In genomic region chr5:41870621-41871048, GRCh38 we compare ENCODE assay signal across 7 cellular contexts. TPM values are rescaled to one million over a fixed set of nuclear protein-coding genes. Genes with fewer than 3 reads are reported as not detected.
DNase-seq lines count a peak whose midpoint lies in the region; ATAC-seq and TF ChIP-seq lines count a peak whose summit lies in the region.

No MANE protein-coding gene starts in this region.

- H3K4me3 ChIP-seq in iPS-18a (ENCODE audit: low read length) = peak overlapping the region; percentile 93

- no peak for DNase-seq in HEK293T (ENCODE audit: extremely low spot score)
- no peak for DNase-seq in stimulated activated naive CD8-positive, alpha-beta T cell treated with anti-CD3 and anti-CD28 coated beads, Interleukin-15, amount 100 ng/mL, for 72 hours
- DNase-seq in germinal center (ENCODE audit: low spot score) = no peak
- DNase-seq in NAMALWA (ENCODE audit: low spot score) = no peak

- peak overlapping the region; percentile 82 for H3K27ac Mint-ChIP-seq in activated T-helper 17 cell treated with anti-CD3 and anti-CD28 coated beads, Interleukin-2, amount 50 U/mL, for 72 hours
- H3K27ac Mint-ChIP-seq in stimulated activated naive CD8-positive, alpha-beta T cell treated with anti-CD3 and anti-CD28 coated beads, Interleukin-15, amount 100 ng/mL, for 72 hours = peak overlapping the region; percentile 88 to 96

- H3K4me3 Mint-ChIP-seq in activated T-helper 17 cell treated with anti-CD3 and anti-CD28 coated beads, Interleukin-2, amount 50 U/mL, for 72 hours = peak overlapping the region; percentile 86
- peak overlapping the region; percentile 84 to 86 for H3K4me3 Mint-ChIP-seq in stimulated activated naive CD8-positive, alpha-beta T cell treated with anti-CD3 and anti-CD28 coated beads, Interleukin-15, amount 100 ng/mL, for 72 hours

- H3K27me3 ChIP-seq in iPS-18a (ENCODE audit: control insufficient read depth, insufficient read depth, low read length) = peaks cover 30% of the 10 kb centered on the region

- H3K27me3 Mint-ChIP-seq in activated T-helper 17 cell treated with anti-CD3 and anti-CD28 coated beads, Interleukin-2, amount 50 U/mL, for 72 hours = no peaks in the 10 kb centered on the region
- H3K27me3 Mint-ChIP-seq in stimulated activated naive CD8-positive, alpha-beta T cell treated with anti-CD3 and anti-CD28 coated beads, Interleukin-15, amount 100 ng/mL, for 72 hours = no peaks in the 10 kb centered on the region

- peaks cover 15% of the 10 kb centered on the region for H3K4me1 Mint-ChIP-seq in activated T-helper 17 cell treated with anti-CD3 and anti-CD28 coated beads, Interleukin-2, amount 50 U/mL, for 72 hours
- H3K4me1 Mint-ChIP-seq in stimulated activated naive CD8-positive, alpha-beta T cell treated with anti-CD3 and anti-CD28 coated beads, Interleukin-15, amount 100 ng/mL, for 72 hours = peaks cover 55% of the 10 kb centered on the region

- CTCF ChIA-PET in HEK293T (lab: Yijun Ruan, JAX) = no interaction called here

- peaks cover 5% of the 10 kb centered on the region for H3K4me1 ChIP-seq in iPS-18a (ENCODE audit: control insufficient read depth, low read depth, low read length)

- H3K9me3 Mint-ChIP-seq in activated T-helper 17 cell treated with anti-CD3 and anti-CD28 coated beads, Interleukin-2, amount 50 U/mL, for 72 hours = no peaks in the 10 kb centered on the region
- H3K9me3 Mint-ChIP-seq in stimulated activated naive CD8-positive, alpha-beta T cell treated with anti-CD3 and anti-CD28 coated beads, Interleukin-15, amount 100 ng/mL, for 72 hours = no peaks in the 10 kb centered on the region

- ATAC-seq in activated T-helper 17 cell treated with anti-CD3 and anti-CD28 coated beads, Interleukin-2, amount 50 U/mL, for 72 hours (replicated peaks) = no peak
- ATAC-seq in stimulated activated naive CD8-positive, alpha-beta T cell treated with anti-CD3 and anti-CD28 coated beads, Interleukin-15, amount 100 ng/mL, for 72 hours = no peak
- no peak for ATAC-seq in GM21367 (IDR thresholded peaks at IDR 0.05; ENCODE audit: unreplicated experiment)

- H3K27ac ChIP-seq in iPS-18a (ENCODE audit: low read length) = no peak overlapping the region

- H3K36me3 ChIP-seq in iPS-18a (ENCODE audit: control insufficient read depth, low read depth, low read length) = no peaks in the 10 kb centered on the region

- no peaks in the 10 kb centered on the region for H3K9me3 ChIP-seq in iPS-18a (ENCODE audit: control insufficient read depth, low read depth, low read length)

- H3K36me3 Mint-ChIP-seq in activated T-helper 17 cell treated with anti-CD3 and anti-CD28 coated beads, Interleukin-2, amount 50 U/mL, for 72 hours (ENCODE audit: low read depth) = peaks cover 36% of the 10 kb centered on the region

- H3K9ac ChIP-seq in iPS-18a (ENCODE audit: low read length) = peak overlapping the region; percentile 85

- POLR2A ChIA-PET in HEK293T (lab: Yijun Ruan, JAX) = interaction anchor here (1.1 kb wide), 1 partner anchor 33 kb away, joined by 5 read pairs; the partner anchor contains the start of gene RIMOC1

TF ChIP-seq in HEK293T, 16 proteins besides CTCF, POLR2A, EP300 and RAD21:
- TF ChIP-seq L3MBTL2 (conservative IDR thresholded peaks at IDR 0.05) = peak; percentile 54; the same call in 1 of the 2 replicates
- TF ChIP-seq CTBP1 (IDR thresholded peaks at IDR 0.05; ENCODE audit: borderline replicate concordance) = no peak

RNA-seq across cellular contexts. Expression of gene OXCT1, which starts 0.4 kb away (rescaled TPM):
- total RNA-seq in activated T-helper 17 cell treated with anti-CD3 and anti-CD28 coated beads, Interleukin-2, amount 50 U/mL, for 72 hours = 10 to 100 TPM; 49.9 to 74.4 TPM

RNA-seq across cellular contexts. Expression of gene RIMOC1, which starts 33.5 kb away (rescaled TPM):
- total RNA-seq in activated T-helper 17 cell treated with anti-CD3 and anti-CD28 coated beads, Interleukin-2, amount 50 U/mL, for 72 hours = 10 to 100 TPM; 29.7 to 32.7 TPM

RNA-seq across cellular contexts. Expression of gene FBXO4, which starts 54.4 kb away (rescaled TPM):
- total RNA-seq in activated T-helper 17 cell treated with anti-CD3 and anti-CD28 coated beads, Interleukin-2, amount 50 U/mL, for 72 hours = 10 to 100 TPM in 1 of 2 donors, 1 to 10 TPM in 1; 9.5 to 14.1 TPM
